ENCODE assay signal across 8 cellular contexts in genomic region chr7:20217193-20217948, GRCh38. TPM values are rescaled to one million over a fixed set of nuclear protein-coding genes. Genes with fewer than 3 reads are reported as not detected.
DNase-seq lines count a peak whose midpoint lies in the region; ATAC-seq and TF ChIP-seq lines count a peak whose summit lies in the region.

TSS of gene MACC1 (minus strand) at chr7:20217384. CDS start at chr7:20161862, 55,522 bp downstream.

- intact Hi-C loops in natural killer cell (cut with micrococcal nuclease) = no loop called here
- intact Hi-C loops in activated T-helper 2 cell treated with anti-CD3 and anti-CD28 coated beads, Interferon-gamma antibody, Interleukin-2, Interleukin-4, amounts not matched to agents 10 μg/mL and 5 μg/mL and 100 μg/mL, durations not matched to agents 14 hours and 24 hours and 36 hours (cut with micrococcal nuclease) = no loop called here

- in situ Hi-C loops in ACHN (cut with HindIII; ENCODE audit: low pct_ligation_motif_present, low pct_unique_long_range_greater_than_20kb, low sequenced_read_pairs) = loop anchor here (25.0 kb wide), 1 partner anchor 95 kb away; no protein-coding TSS in a partner anchor

- peak; percentile 86 for DNase-seq in ACHN
- DNase-seq in NCI-H2029 treated with DMSO at 0.1 percent for 48 hours (lab: John Stamatoyannopoulos, UW) = peak; percentile 97
- peak in 1 of 2 donors; percentile 18 for DNase-seq in central memory CD8-positive, alpha-beta T cell (ENCODE audit: low spot score in 2 of 2)
- no peak for DNase-seq in natural killer cell
- DNase-seq in stimulated activated CD4-positive, alpha-beta T cell treated with anti-CD3 and anti-CD28 coated beads, Interleukin-15, amount 100 ng/mL, for 24 hours = no peak
- DNase-seq in activated T-helper 2 cell treated with anti-CD3 and anti-CD28 coated beads, Interferon-gamma antibody, Interleukin-2, Interleukin-4, amounts not matched to agents 10 μg/mL and 5 μg/mL and 100 μg/mL, durations not matched to agents 14 hours and 24 hours and 36 hours (ENCODE audit: low spot score) = no peak

- peak; percentile 30 for ATAC-seq in GM18499 (IDR thresholded peaks at IDR 0.05; ENCODE audit: insufficient read depth, unreplicated experiment)
- peak; percentile 33 for ATAC-seq in HG02840 (IDR thresholded peaks at IDR 0.05; ENCODE audit: low FRiP score, unreplicated experiment)
- peak; percentile 59 for ATAC-seq in central memory CD8-positive, alpha-beta T cell (replicated peaks; ENCODE audit: extremely low read depth, poor library complexity, severe bottlenecking)
- peak; percentile 38 to 53 (median 52) for ATAC-seq in natural killer cell

- no peaks in the 10 kb centered on the region for H3K9me3 Mint-ChIP-seq in central memory CD8-positive, alpha-beta T cell
- no peaks in the 10 kb centered on the region for H3K9me3 Mint-ChIP-seq in natural killer cell
- H3K9me3 Mint-ChIP-seq in activated T-helper 2 cell treated with anti-CD3 and anti-CD28 coated beads, Interferon-gamma antibody, Interleukin-2, Interleukin-4, amounts not matched to agents 10 μg/mL and 5 μg/mL and 100 μg/mL, durations not matched to agents 14 hours and 24 hours and 36 hours = no peaks in the 10 kb centered on the region

- peaks cover 3% of the 10 kb centered on the region for H3K36me3 Mint-ChIP-seq in central memory CD8-positive, alpha-beta T cell (ENCODE audit: insufficient read depth)
- H3K36me3 Mint-ChIP-seq in natural killer cell = no peaks in the 10 kb centered on the region
- no peaks in the 10 kb centered on the region for H3K36me3 Mint-ChIP-seq in activated T-helper 2 cell treated with anti-CD3 and anti-CD28 coated beads, Interferon-gamma antibody, Interleukin-2, Interleukin-4, amounts not matched to agents 10 μg/mL and 5 μg/mL and 100 μg/mL, durations not matched to agents 14 hours and 24 hours and 36 hours (ENCODE audit: low read depth)

- H3K27me3 Mint-ChIP-seq in central memory CD8-positive, alpha-beta T cell = no peaks in the 10 kb centered on the region
- H3K27me3 Mint-ChIP-seq in natural killer cell (ENCODE audit: low read depth in 2 of 2) = no peaks in the 10 kb centered on the region
- no peaks in the 10 kb centered on the region for H3K27me3 Mint-ChIP-seq in activated T-helper 2 cell treated with anti-CD3 and anti-CD28 coated beads, Interferon-gamma antibody, Interleukin-2, Interleukin-4, amounts not matched to agents 10 μg/mL and 5 μg/mL and 100 μg/mL, durations not matched to agents 14 hours and 24 hours and 36 hours (ENCODE audit: low read depth)

- H3K27ac Mint-ChIP-seq in central memory CD8-positive, alpha-beta T cell (ENCODE audit: low read depth) = peak within 1 kb of the TSS; percentile 7
- H3K27ac Mint-ChIP-seq in natural killer cell = no peak within 1 kb of the TSS
- no peak within 1 kb of the TSS for H3K27ac Mint-ChIP-seq in activated T-helper 2 cell treated with anti-CD3 and anti-CD28 coated beads, Interferon-gamma antibody, Interleukin-2, Interleukin-4, amounts not matched to agents 10 μg/mL and 5 μg/mL and 100 μg/mL, durations not matched to agents 14 hours and 24 hours and 36 hours

- H3K4me1 Mint-ChIP-seq in central memory CD8-positive, alpha-beta T cell = no peaks in the 10 kb centered on the region
- H3K4me1 Mint-ChIP-seq in natural killer cell = peaks cover 26% of the 10 kb centered on the region in 2 donors
- peaks cover 3% of the 10 kb centered on the region for H3K4me1 Mint-ChIP-seq in activated T-helper 2 cell treated with anti-CD3 and anti-CD28 coated beads, Interferon-gamma antibody, Interleukin-2, Interleukin-4, amounts not matched to agents 10 μg/mL and 5 μg/mL and 100 μg/mL, durations not matched to agents 14 hours and 24 hours and 36 hours (ENCODE audit: low read depth)

- H3K4me3 Mint-ChIP-seq in central memory CD8-positive, alpha-beta T cell = peak within 1 kb of the TSS; percentile 33
- no peak within 1 kb of the TSS for H3K4me3 Mint-ChIP-seq in natural killer cell
- no peak within 1 kb of the TSS for H3K4me3 Mint-ChIP-seq in activated T-helper 2 cell treated with anti-CD3 and anti-CD28 coated beads, Interferon-gamma antibody, Interleukin-2, Interleukin-4, amounts not matched to agents 10 μg/mL and 5 μg/mL and 100 μg/mL, durations not matched to agents 14 hours and 24 hours and 36 hours (ENCODE audit: low read depth)

- TF ChIP-seq CTCF in natural killer cell (IDR thresholded peaks at IDR 0.05) = no peak

RNA-seq across cellular contexts. Expression of gene MACC1, which starts in this region (rescaled TPM):
- under 1 TPM; 0.09 to 0.45 (median 0.26) TPM for total RNA-seq in natural killer cell
- not detected in 2 replicates for total RNA-seq in activated T-helper 2 cell treated with anti-CD3 and anti-CD28 coated beads, Interferon-gamma antibody, Interleukin-2, Interleukin-4, amounts not matched to agents 10 μg/mL and 5 μg/mL and 100 μg/mL, durations not matched to agents 14 hours and 24 hours and 36 hours

Comparison
In these comparisons a context has a peak if more than half of its experiments do, and no peak if none do; other contexts are left out.
1. Peak in ATAC-seq in natural killer cell; RNA of the gene not detected or under 1 TPM.
2. DNase-seq: peak in ACHN (single experiment) and NCI-H2029 treated with DMSO at 0.1 percent for 48 hours (single experiment); none in natural killer cell (single experiment), stimulated activated CD4-positive, alpha-beta T cell treated with anti-CD3 and anti-CD28 coated beads, Interleukin-15, amount 100 ng/mL, for 24 hours (single experiment) and activated T-helper 2 cell treated with anti-CD3 and anti-CD28 coated beads, Interferon-gamma antibody, Interleukin-2, Interleukin-4, amounts not matched to agents 10 μg/mL and 5 μg/mL and 100 μg/mL, durations not matched to agents 14 hours and 24 hours and 36 hours (single experiment).
3. Peak in every context shown above with its lines, with median percentiles within 50 percentile points of each other: ATAC-seq.